1 cellular context compared by ENCODE assay signal in genomic region chr2:157901325-157901724, GRCh38.
TF ChIP-seq lines count a peak whose summit lies in the region.

No MANE protein-coding gene starts in this region.

TF ChIP-seq in GM23338, 12 proteins besides CTCF, POLR2A, EP300 and RAD21:
- TF ChIP-seq, protein P1, sequence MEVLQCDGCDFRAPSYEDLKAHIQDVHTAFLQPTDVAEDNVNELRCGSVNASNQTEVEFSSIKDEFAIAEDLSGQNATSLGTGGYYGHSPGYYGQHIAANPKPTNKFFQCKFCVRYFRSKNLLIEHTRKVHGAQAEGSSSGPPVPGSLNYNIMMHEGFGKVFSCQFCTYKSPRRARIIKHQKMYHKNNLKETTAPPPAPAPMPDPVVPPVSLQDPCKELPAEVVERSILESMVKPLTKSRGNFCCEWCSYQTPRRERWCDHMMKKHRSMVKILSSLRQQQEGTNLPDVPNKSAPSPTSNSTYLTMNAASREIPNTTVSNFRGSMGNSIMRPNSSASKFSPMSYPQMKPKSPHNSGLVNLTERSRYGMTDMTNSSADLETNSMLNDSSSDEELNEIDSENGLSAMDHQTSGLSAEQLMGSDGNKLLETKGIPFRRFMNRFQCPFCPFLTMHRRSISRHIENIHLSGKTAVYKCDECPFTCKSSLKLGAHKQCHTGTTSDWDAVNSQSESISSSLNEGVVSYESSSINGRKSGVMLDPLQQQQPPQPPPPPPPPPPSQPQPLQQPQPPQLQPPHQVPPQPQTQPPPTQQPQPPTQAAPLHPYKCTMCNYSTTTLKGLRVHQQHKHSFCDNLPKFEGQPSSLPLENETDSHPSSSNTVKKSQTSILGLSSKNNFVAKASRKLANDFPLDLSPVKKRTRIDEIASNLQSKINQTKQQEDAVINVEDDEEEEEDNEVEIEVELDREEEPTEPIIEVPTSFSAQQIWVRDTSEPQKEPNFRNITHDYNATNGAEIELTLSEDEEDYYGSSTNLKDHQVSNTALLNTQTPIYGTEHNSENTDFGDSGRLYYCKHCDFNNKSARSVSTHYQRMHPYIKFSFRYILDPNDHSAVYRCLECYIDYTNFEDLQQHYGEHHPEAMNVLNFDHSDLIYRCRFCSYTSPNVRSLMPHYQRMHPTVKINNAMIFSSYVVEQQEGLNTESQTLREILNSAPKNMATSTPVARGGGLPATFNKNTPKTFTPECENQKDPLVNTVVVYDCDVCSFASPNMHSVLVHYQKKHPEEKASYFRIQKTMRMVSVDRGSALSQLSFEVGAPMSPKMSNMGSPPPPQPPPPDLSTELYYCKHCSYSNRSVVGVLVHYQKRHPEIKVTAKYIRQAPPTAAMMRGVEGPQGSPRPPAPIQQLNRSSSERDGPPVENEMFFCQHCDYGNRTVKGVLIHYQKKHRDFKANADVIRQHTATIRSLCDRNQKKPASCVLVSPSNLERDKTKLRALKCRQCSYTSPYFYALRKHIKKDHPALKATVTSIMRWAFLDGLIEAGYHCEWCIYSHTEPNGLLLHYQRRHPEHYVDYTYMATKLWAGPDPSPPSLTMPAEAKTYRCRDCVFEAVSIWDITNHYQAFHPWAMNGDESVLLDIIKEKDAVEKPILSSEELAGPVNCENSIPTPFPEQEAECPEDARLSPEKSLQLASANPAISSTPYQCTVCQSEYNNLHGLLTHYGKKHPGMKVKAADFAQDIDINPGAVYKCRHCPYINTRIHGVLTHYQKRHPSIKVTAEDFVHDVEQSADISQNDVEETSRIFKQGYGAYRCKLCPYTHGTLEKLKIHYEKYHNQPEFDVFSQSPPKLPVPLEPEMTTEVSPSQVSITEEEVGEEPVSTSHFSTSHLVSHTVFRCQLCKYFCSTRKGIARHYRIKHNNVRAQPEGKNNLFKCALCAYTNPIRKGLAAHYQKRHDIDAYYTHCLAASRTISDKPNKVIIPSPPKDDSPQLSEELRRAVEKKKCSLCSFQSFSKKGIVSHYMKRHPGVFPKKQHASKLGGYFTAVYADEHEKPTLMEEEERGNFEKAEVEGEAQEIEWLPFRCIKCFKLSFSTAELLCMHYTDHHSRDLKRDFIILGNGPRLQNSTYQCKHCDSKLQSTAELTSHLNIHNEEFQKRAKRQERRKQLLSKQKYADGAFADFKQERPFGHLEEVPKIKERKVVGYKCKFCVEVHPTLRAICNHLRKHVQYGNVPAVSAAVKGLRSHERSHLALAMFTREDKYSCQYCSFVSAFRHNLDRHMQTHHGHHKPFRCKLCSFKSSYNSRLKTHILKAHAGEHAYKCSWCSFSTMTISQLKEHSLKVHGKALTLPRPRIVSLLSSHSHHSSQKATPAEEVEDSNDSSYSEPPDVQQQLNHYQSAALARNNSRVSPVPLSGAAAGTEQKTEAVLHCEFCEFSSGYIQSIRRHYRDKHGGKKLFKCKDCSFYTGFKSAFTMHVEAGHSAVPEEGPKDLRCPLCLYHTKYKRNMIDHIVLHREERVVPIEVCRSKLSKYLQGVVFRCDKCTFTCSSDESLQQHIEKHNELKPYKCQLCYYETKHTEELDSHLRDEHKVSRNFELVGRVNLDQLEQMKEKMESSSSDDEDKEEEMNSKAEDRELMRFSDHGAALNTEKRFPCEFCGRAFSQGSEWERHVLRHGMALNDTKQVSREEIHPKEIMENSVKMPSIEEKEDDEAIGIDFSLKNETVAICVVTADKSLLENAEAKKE (CRISPR knock-in tag; IDR thresholded peaks at IDR 0.05) = no peak
- TF ChIP-seq EZH2 (IDR thresholded peaks at IDR 0.05; ENCODE audit: low read depth, unreplicated experiment) = no peak
- no peak for TF ChIP-seq CREB1 (CRISPR knock-in tag; IDR thresholded peaks at IDR 0.05; ENCODE audit: low read depth)
- TF ChIP-seq NANOG (IDR thresholded peaks at IDR 0.05; ENCODE audit: borderline replicate concordance) = no peak
